ENCODE assay signal across 10 cellular contexts in the genomic region with DNA sequence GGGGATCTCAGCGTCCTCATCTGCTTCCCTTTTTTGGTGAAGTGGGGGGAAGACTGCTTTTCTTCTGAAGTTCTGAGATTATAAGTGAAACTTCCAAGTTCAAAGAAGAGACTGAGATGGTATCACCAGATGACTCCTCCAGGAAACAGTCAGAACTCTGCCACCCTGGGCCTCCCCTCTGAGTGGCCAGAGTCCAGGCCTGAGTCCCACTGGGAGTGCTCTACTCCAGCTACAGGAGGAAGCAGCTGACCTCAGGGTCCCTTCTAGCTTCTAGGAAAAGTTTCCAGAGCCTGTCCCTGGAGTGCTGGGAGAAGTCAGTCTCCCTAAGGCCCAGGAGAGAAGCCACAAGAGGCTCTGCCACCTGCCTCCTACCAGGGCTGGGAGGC.
DNase-seq lines count a peak whose midpoint lies in the region; ATAC-seq and TF ChIP-seq lines count a peak whose summit lies in the region.
"Had no signal": no experiment of that assay in that cellular context is flagged by ENCODE, and none has a peak within 500 bp of the region (broad histone marks: within the 10 kb centered on the region; RNA-seq: fewer than 3 reads in every experiment).

No MANE protein-coding gene starts in this region.

- intact Hi-C loops in CD14-positive monocyte (cut with micrococcal nuclease) = no loop called here

- H2AFZ ChIP-seq in hepatocyte = no peak overlapping the region

- H3K4me3 Mint-ChIP-seq in stimulated activated effector memory CD8-positive, alpha-beta T cell treated with anti-CD3 and anti-CD28 coated beads, Interleukin-12 subunit alpha, Interleukin-12 subunit beta, amount 100 ng/mL, for 72 hours = peak overlapping the region; percentile 75
- no peak overlapping the region for H3K4me3 Mint-ChIP-seq in CD14-positive monocyte

- no peaks in the 10 kb centered on the region for H3K9me3 Mint-ChIP-seq in stimulated activated effector memory CD8-positive, alpha-beta T cell treated with anti-CD3 and anti-CD28 coated beads, Interleukin-12 subunit alpha, Interleukin-12 subunit beta, amount 100 ng/mL, for 72 hours
- H3K9me3 Mint-ChIP-seq in CD14-positive monocyte = no peaks in the 10 kb centered on the region

- peaks cover 43% of the 10 kb centered on the region for H3K79me2 ChIP-seq in hepatocyte

- no peak overlapping the region for H3K4me3 ChIP-seq in hepatocyte

- peak; percentile 54 for ATAC-seq in stimulated activated effector memory CD8-positive, alpha-beta T cell treated with anti-CD3 and anti-CD28 coated beads, Interleukin-12 subunit alpha, Interleukin-12 subunit beta, amount 100 ng/mL, for 72 hours

- H3K27ac Mint-ChIP-seq in stimulated activated effector memory CD8-positive, alpha-beta T cell treated with anti-CD3 and anti-CD28 coated beads, Interleukin-12 subunit alpha, Interleukin-12 subunit beta, amount 100 ng/mL, for 72 hours = peak overlapping the region; percentile 80
- H3K27ac Mint-ChIP-seq in CD14-positive monocyte = no peak overlapping the region

- H3K9me2 ChIP-seq in hepatocyte (replicated peaks; ENCODE audit: insufficient read depth) = no peaks in the 10 kb centered on the region

- no peaks in the 10 kb centered on the region for H4K20me1 ChIP-seq in hepatocyte (ENCODE audit: insufficient read depth, poor library complexity, severe bottlenecking)

- DNase-seq in activated naive CD4-positive, alpha-beta T cell treated with Interleukin-2 at 50 U/mL for 16 hours = peak; percentile 7
- no peak for DNase-seq in activated naive CD4-positive, alpha-beta T cell treated with anti-CD3 and anti-CD28 coated beads, Interleukin-2, amount 50 U/mL, for 16 hours
- DNase-seq in M059J (ENCODE audit: low read depth) (peak; percentile 42), hepatocyte (ENCODE audit: low spot score) (peak; percentile 75), amniotic stem cell (lab: John Stamatoyannopoulos, UW) (no peak), CD14-positive monocyte (ENCODE audit: low spot score) (no peak), NK-92 (lab: John Stamatoyannopoulos, UW; ENCODE audit: unreplicated experiment) (no peak)
- DNase-seq in stimulated activated effector memory CD8-positive, alpha-beta T cell treated with anti-CD3 and anti-CD28 coated beads, Interleukin-12 subunit alpha, Interleukin-12 subunit beta, amount 100 ng/mL, for 72 hours (ENCODE audit: low spot score in 2 of 2) = peak in 1 of 2 donors; percentile 69
- DNase-seq: NCI-H2227 treated with DMSO at 0.1 percent for 48 hours had no signal

- peaks cover 15 to 25% (median 17%) of the 10 kb centered on the region in 3 donors for H3K27me3 Mint-ChIP-seq in CD14-positive monocyte (ENCODE audit: low read depth in 3 of 3)

- no peaks in the 10 kb centered on the region for H3K27me3 ChIP-seq in hepatocyte

- H3K27ac ChIP-seq in hepatocyte = peak overlapping the region; percentile 92
- H3K27ac ChIP-seq: HL-60 had no signal

- peak overlapping the region; percentile 93 for H3K4me2 ChIP-seq in hepatocyte

- H3K36me3 Mint-ChIP-seq in stimulated activated effector memory CD8-positive, alpha-beta T cell treated with anti-CD3 and anti-CD28 coated beads, Interleukin-12 subunit alpha, Interleukin-12 subunit beta, amount 100 ng/mL, for 72 hours = peaks cover 7% of the 10 kb centered on the region
- peaks cover 0 to 2% of the 10 kb centered on the region in 2 donors for H3K36me3 Mint-ChIP-seq in CD14-positive monocyte

- no peaks in the 10 kb centered on the region for H3K9me3 ChIP-seq in hepatocyte (ENCODE audit: low read depth)

- no peaks in the 10 kb centered on the region for H3K36me3 ChIP-seq in hepatocyte (replicated peaks; ENCODE audit: insufficient read depth, low read depth)

- TF ChIP-seq CTCF in hepatocyte (IDR thresholded peaks at IDR 0.05; ENCODE audit: poor library complexity) = no peak
- no peak for TF ChIP-seq CTCF in CD14-positive monocyte (IDR thresholded peaks at IDR 0.05)

- peaks cover 75% of the 10 kb centered on the region for H3K4me1 Mint-ChIP-seq in stimulated activated effector memory CD8-positive, alpha-beta T cell treated with anti-CD3 and anti-CD28 coated beads, Interleukin-12 subunit alpha, Interleukin-12 subunit beta, amount 100 ng/mL, for 72 hours
- peaks cover 35% of the 10 kb centered on the region for H3K4me1 Mint-ChIP-seq in CD14-positive monocyte

- WGBS in hepatocyte (ENCODE audit: low lambda C conversion rate, missing lambda C conversion rate) = 100% methylated on average over 1 of the region's 1 CpG

- peaks cover 29% of the 10 kb centered on the region for H3K4me1 ChIP-seq in hepatocyte (ENCODE audit: insufficient read depth)

Comparison
In these comparisons a context has a peak if more than half of its experiments do, and no peak if none do; other contexts are left out.
1. DNase-seq: peak in activated naive CD4-positive, alpha-beta T cell treated with Interleukin-2 at 50 U/mL for 16 hours (single experiment), M059J (single experiment) and hepatocyte (single experiment); none in activated naive CD4-positive, alpha-beta T cell treated with anti-CD3 and anti-CD28 coated beads, Interleukin-2, amount 50 U/mL, for 16 hours (single experiment), amniotic stem cell (single experiment), CD14-positive monocyte (single experiment) and NK-92 (single experiment).